8 cellular contexts compared by ENCODE assay signal in the genomic region with DNA sequence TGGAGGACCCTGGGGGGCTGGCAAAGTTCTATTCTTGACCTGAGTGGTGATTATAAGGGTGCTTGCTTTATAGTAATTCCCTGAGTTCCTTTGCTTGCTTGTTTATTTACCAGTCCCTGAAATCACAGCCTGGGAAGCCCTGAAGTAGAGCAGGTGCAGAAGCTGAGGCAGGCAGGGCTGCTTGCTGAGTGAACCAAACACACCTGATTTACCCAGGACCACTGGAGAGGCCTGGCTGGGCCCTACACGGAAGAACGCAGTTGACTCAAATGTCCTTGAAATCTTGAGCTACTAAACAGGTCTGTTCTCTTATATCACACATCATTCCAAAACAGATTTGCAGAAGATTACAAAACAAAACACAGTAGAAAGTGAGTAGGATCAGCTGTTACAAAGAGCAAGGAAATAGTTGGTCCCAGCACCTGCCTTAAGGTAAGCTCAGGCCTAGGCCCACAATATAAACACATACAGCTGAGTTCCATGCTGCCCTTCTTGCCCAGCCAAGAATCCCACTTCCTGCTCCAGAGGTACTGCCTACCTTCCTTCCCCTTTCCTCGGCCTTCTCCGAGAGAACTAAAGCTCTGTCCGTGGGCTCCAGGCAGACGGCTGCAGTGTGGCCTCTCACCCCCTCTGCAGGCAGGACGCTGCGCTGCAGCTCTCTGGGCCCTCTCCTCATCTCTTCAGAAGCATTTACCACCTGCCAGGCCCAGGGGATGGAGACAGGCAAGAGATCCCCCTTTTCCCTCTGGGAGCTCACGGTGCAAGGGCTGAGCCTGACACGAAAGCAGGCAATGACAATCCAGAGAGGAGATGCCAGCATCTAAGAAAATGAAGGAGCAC. TPM values are rescaled to one million over a fixed set of nuclear protein-coding genes. Genes with fewer than 3 reads are reported as not detected.
A peak's percentile ranks its signal among the peaks of the same experiment; 100 is the strongest.
DNase-seq lines count a peak whose midpoint lies in the region; ATAC-seq and TF ChIP-seq lines count a peak whose summit lies in the region.

No MANE protein-coding gene starts in this region.

- peak; percentile 84 for ATAC-seq in GM18907 (IDR thresholded peaks at IDR 0.05; ENCODE audit: unreplicated experiment)
- peak; percentile 85 for ATAC-seq in HG03280 (IDR thresholded peaks at IDR 0.05; ENCODE audit: unreplicated experiment)

- intact Hi-C loops in lower leg skin (cut with DNase I; ENCODE audit: low total_unique reads): loop anchor here (10.0 kb wide), 1 partner anchor 133 kb away; the partner anchor contains the start of gene NRIP3

- POLR2A ChIA-PET in activated CD4-positive, alpha-beta T cell treated with anti-CD3 and anti-CD28 coated beads, Interleukin-2, amount 10 ng/mL, durations not matched to agents 7 days and 5 days (lab: Charles Lee): interaction anchor here (0.6 to 0.9 kb wide), 2 partner anchors 225 to 361 kb away, joined by 3 read pairs; no protein-coding TSS in a partner anchor

- no peak overlapping the region for H3K27ac Mint-ChIP-seq in activated CD4-positive, alpha-beta T cell treated with anti-CD3 and anti-CD28 coated beads, Interleukin-2, amount 10 ng/mL, durations not matched to agents 7 days and 5 days

- TF ChIP-seq CTCF in coronary artery (IDR thresholded peaks at IDR 0.05) (peak; percentile 92), lower leg skin (IDR thresholded peaks at IDR 0.05) (no peak)

- TF ChIP-seq POLR2A in lower leg skin (IDR thresholded peaks at IDR 0.05): no peak

- no peak overlapping the region for H3K4me3 Mint-ChIP-seq in activated CD4-positive, alpha-beta T cell treated with anti-CD3 and anti-CD28 coated beads, Interleukin-2, amount 10 ng/mL, durations not matched to agents 7 days and 5 days

- peaks cover 33% of the 10 kb centered on the region for H3K4me1 Mint-ChIP-seq in activated CD4-positive, alpha-beta T cell treated with anti-CD3 and anti-CD28 coated beads, Interleukin-2, amount 10 ng/mL, durations not matched to agents 7 days and 5 days

- WGBS in lower leg skin, 2 donors: 23 to 27% methylated on average over 10 of the region's 10 CpGs

- H3K27me3 Mint-ChIP-seq in activated CD4-positive, alpha-beta T cell treated with anti-CD3 and anti-CD28 coated beads, Interleukin-2, amount 10 ng/mL, durations not matched to agents 7 days and 5 days: no peaks in the 10 kb centered on the region

- no peaks in the 10 kb centered on the region for H3K9me3 Mint-ChIP-seq in activated CD4-positive, alpha-beta T cell treated with anti-CD3 and anti-CD28 coated beads, Interleukin-2, amount 10 ng/mL, durations not matched to agents 7 days and 5 days

- H3K27ac ChIP-seq in coronary artery: no peak overlapping the region

- H3K36me3 Mint-ChIP-seq in activated CD4-positive, alpha-beta T cell treated with anti-CD3 and anti-CD28 coated beads, Interleukin-2, amount 10 ng/mL, durations not matched to agents 7 days and 5 days (ENCODE audit: low read depth): peaks cover 33% of the 10 kb centered on the region

- H3K4me3 ChIP-seq in coronary artery (no peak overlapping the region), lower leg skin (ENCODE audit: low read depth, poor library complexity, severe bottlenecking) (no peak overlapping the region)

- CTCF ChIA-PET in activated CD4-positive, alpha-beta T cell treated with anti-CD3 and anti-CD28 coated beads, Interleukin-2, amount 10 ng/mL, durations not matched to agents 7 days and 5 days (lab: Charles Lee): interaction anchor here (0.5 to 2.2 kb wide), 38 partner anchors 8 to 500 kb away, joined by 3 to 29 read pairs (median 4); partner anchors contain the start of gene ZNF143

- DNase-seq in AG08395 (ENCODE audit: low spot score): peak; percentile 77
- DNase-seq in NCI-H510A treated with DMSO at 0.1 percent for 48 hours (lab: John Stamatoyannopoulos, UW): peak; percentile 85
- peak; percentile 73 for DNase-seq in activated CD4-positive, alpha-beta T cell treated with anti-CD3 and anti-CD28 coated beads, Interleukin-2, amount 10 ng/mL, durations not matched to agents 7 days and 5 days
- DNase-seq in coronary artery (ENCODE audit: low spot score): peak; percentile 82
- DNase-seq in lower leg skin (ENCODE audit: low spot score in 2 of 2): peak; percentile 75 to 94
- peak; percentile 31 for DNase-seq in stimulated activated CD8-positive, alpha-beta memory T cell treated with anti-CD3 and anti-CD28 coated beads, Interleukin-12 subunit alpha, Interleukin-12 subunit beta, amount 100 ng/mL, for 24 hours (ENCODE audit: extremely low read depth)

RNA-seq across cellular contexts. Expression of gene SCUBE2, which starts 46.1 kb away (rescaled TPM):
- total RNA-seq in activated CD4-positive, alpha-beta T cell treated with anti-CD3 and anti-CD28 coated beads, Interleukin-2, amount 10 ng/mL, durations not matched to agents 7 days and 5 days: under 1 TPM; 0.35 to 0.55 TPM
- total RNA-seq in lower leg skin: 10 to 100 TPM in 2 of 4 donors, 1 to 10 TPM in 2; 4.4 to 17.3 (median 10.3) TPM

Comparison
In these comparisons a context has a peak if more than half of its experiments do, and no peak if none do; other contexts are left out.
1. DNase-seq: peak in every context shown above with its lines; median percentile 85 in NCI-H510A treated with DMSO at 0.1 percent for 48 hours; 84 in lower leg skin; 82 in coronary artery; 77 in AG08395; 73 in activated CD4-positive, alpha-beta T cell treated with anti-CD3 and anti-CD28 coated beads, Interleukin-2, amount 10 ng/mL, durations not matched to agents 7 days and 5 days; 31 in stimulated activated CD8-positive, alpha-beta memory T cell treated with anti-CD3 and anti-CD28 coated beads, Interleukin-12 subunit alpha, Interleukin-12 subunit beta, amount 100 ng/mL, for 24 hours.